In genomic region chr9:1155602-1156001, GRCh38 we compare ENCODE assay signal across 25 cellular contexts.
"Had no signal": no experiment of that assay in that cellular context is flagged by ENCODE, and none has a peak within 500 bp of the region (broad histone marks: within the 10 kb centered on the region; RNA-seq: fewer than 3 reads in every experiment).

No MANE protein-coding gene starts in this region.

- H3K9me3 ChIP-seq: ovary, right atrium auricular region, stomach, testis, thyroid gland, transverse colon, upper lobe of left lung, vagina had no signal

- H3K27ac ChIP-seq: left ventricle myocardium inferior, ovary, right atrium auricular region, skin epidermis, stomach, testis, thyroid gland, transverse colon, upper lobe of left lung, vagina had no signal

- H3K27me3 ChIP-seq: ovary, right atrium auricular region, stomach, testis, thyroid gland, transverse colon, upper lobe of left lung, vagina had no signal

- H3K4me3 ChIP-seq: left ventricle myocardium inferior, lung, ovary, right atrium auricular region, skin epidermis, stomach, testis, thyroid gland, transverse colon, upper lobe of left lung, vagina had no signal

- ATAC-seq: left colon; naive thymus-derived CD4-positive, alpha-beta T cell; natural killer cell treated with Interleukin-12 subunit alpha and Interleukin-12 subunit beta and Interleukin-15 and Interleukin-18, amount 100 ng/mL, for 72 hours; sciatic nerve; stimulated activated naive B cell treated with anti-CD40 and anti-IgM and Interleukin-4, amounts not matched to agents 10 μg/mL and 1 μg/mL and 100 μg/mL, for 72 hours; stimulated activated naive CD8-positive, alpha-beta T cell treated with anti-CD3 and anti-CD28 coated beads, Interleukin-15, Interleukin-2, amounts not matched to agents 100 U/mL and 50 U/mL, for 24 hours had no signal

- H3K36me3 ChIP-seq: left ventricle myocardium inferior, ovary, right atrium auricular region, stomach, thyroid gland, transverse colon, upper lobe of left lung, vagina had no signal

- H3K4me1 ChIP-seq: left ventricle myocardium inferior, right atrium auricular region, stomach, testis, thyroid gland, transverse colon, upper lobe of left lung, vagina had no signal

- DNase-seq: hypothalamus; immature natural killer cell; kidney; left colon; left ventricle myocardium inferior; mesendoderm; naive thymus-derived CD4-positive, alpha-beta T cell; ovary; stimulated activated CD4-positive, alpha-beta T cell treated with anti-CD3 and anti-CD28 coated beads, Interleukin-12 subunit alpha, Interleukin-12 subunit beta, amount 100 ng/mL, for 4 hours; stimulated activated CD4-positive, alpha-beta T cell treated with anti-CD3 and anti-CD28 coated beads, Interleukin-15, amount 100 ng/mL, for 24 hours; stimulated activated CD4-positive, alpha-beta T cell treated with anti-CD3 and anti-CD28 coated beads, Interleukin-2, amount 100 ng/mL, for 24 hours; stimulated activated CD4-positive, alpha-beta T cell treated with anti-CD3 and anti-CD28 coated beads, Interleukin-4, amount 100 ng/mL, for 1 hour; stimulated activated naive B cell treated with anti-CD40 and anti-IgM and Interleukin-4, amounts not matched to agents 10 μg/mL and 1 μg/mL and 100 μg/mL, for 72 hours; stimulated activated naive CD8-positive, alpha-beta T cell treated with anti-CD3 and anti-CD28 coated beads, Interleukin-15, Interleukin-2, amounts not matched to agents 100 U/mL and 50 U/mL, for 24 hours; stomach; testis; thyroid gland; transverse colon; upper lobe of left lung had no signal
